Comparison of ENCODE assay signal across 10 cellular contexts in the genomic region with DNA sequence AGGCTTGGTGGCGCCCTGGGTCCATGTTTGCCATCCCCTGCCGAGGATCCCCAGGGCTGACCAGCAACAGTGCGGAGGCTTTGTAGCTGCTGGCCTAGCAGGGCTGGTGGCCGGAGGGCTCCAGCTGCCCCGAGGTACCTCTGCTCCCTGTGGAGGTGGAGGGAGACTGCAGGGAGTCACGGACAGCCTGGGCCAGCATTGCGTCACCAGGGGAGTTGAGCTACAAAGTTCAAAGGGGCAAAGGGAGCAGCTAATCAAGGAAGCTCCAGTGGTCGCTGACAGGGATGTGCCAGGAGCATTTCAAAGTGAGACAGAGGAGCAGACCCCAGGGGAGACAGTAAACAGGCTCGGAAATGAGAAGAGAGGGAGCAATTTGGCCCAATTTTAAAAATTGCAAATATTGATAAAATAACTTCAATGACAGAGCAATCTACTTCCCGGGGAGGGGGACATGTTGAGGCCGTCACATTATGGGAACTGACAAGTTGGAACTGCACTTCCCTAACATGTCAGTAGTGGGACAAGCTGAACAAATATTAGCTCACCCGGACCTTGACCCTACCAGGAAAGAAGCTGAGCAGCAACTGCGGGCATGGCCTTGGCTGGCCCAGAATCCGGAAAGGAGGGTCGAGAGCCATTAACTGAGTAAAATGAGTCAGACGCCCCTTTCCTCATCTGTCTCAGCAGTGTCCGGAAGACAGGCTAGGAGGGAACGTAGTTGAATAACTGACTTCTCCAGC. TPM values are rescaled to one million over a fixed set of nuclear protein-coding genes. Genes with fewer than 3 reads are reported as not detected.
DNase-seq lines count a peak whose midpoint lies in the region; ATAC-seq and TF ChIP-seq lines count a peak whose summit lies in the region.
"Had no signal": no experiment of that assay in that cellular context is flagged by ENCODE, and none has a peak within 500 bp of the region (broad histone marks: within the 10 kb centered on the region; RNA-seq: fewer than 3 reads in every experiment).

No MANE protein-coding gene starts in this region.

- no peaks in the 10 kb centered on the region for H3K36me3 ChIP-seq in mesenchymal stem cell (ENCODE audit: control insufficient read depth in 1 of 2, insufficient read depth in 2 of 2, low read depth in 1 of 2, low read length in 2 of 2)
- no peaks in the 10 kb centered on the region for H3K36me3 ChIP-seq in urinary bladder (ENCODE audit: insufficient read depth)

- H3K79me1 ChIP-seq in mesenchymal stem cell (replicated peaks; ENCODE audit: low read length, poor library complexity, severe bottlenecking), result no peaks in the 10 kb centered on the region

- H3K9ac ChIP-seq in mesenchymal stem cell (ENCODE audit: low read length), result no peak overlapping the region

- H2BK12ac ChIP-seq in mesenchymal stem cell (ENCODE audit: low read length in 2 of 2), result peak overlapping the region in 1 of 2 experiments; percentile 21

- no peak overlapping the region for H2BK120ac ChIP-seq in mesenchymal stem cell (ENCODE audit: low read depth, low read length)

- DNase-seq in left cardiac atrium (peak; percentile 55), left ventricle myocardium superior (no peak), dermis blood vessel endothelial cell (peak; percentile 97), mesenchymal stem cell (peak; percentile 44), lower leg skin (ENCODE audit: low spot score in 2 of 2) (no peak)
- no peak for DNase-seq in activated CD4-positive, alpha-beta T cell treated with anti-CD3 and anti-CD28 coated beads for 48 hours
- DNase-seq: naive thymus-derived CD8-positive, alpha-beta T cell had no signal

- H2BK5ac ChIP-seq in mesenchymal stem cell (ENCODE audit: low read depth, low read length, poor library complexity, severe bottlenecking), result peak overlapping the region; percentile 90

- no peak overlapping the region for H3K4ac ChIP-seq in mesenchymal stem cell (ENCODE audit: low read depth in 1 of 2, low read length in 2 of 2)

- TF ChIP-seq POLR2A in lower leg skin (IDR thresholded peaks at IDR 0.05), result no peak

- H2BK15ac ChIP-seq in mesenchymal stem cell (ENCODE audit: low read depth, poor library complexity, severe bottlenecking), result no peak overlapping the region

- peaks cover 2% of the 10 kb centered on the region for H3K9me3 ChIP-seq in mesenchymal stem cell (ENCODE audit: control insufficient read depth, low read length)

- intact Hi-C loops in left cardiac atrium (cut with DNase I), result no loop called here
- intact Hi-C loops in left ventricle myocardium superior (cut with micrococcal nuclease), result no loop called here
- intact Hi-C loops in lower leg skin (cut with DNase I; ENCODE audit: low total_unique reads), result no loop called here

- H4K8ac ChIP-seq in mesenchymal stem cell (ENCODE audit: low read length), result no peak overlapping the region

- H3K4me3 ChIP-seq in mesenchymal stem cell (ENCODE audit: insufficient read depth in 1 of 2, low read depth in 1 of 2, low read length in 2 of 2), result no peak overlapping the region
- no peak overlapping the region for H3K4me3 ChIP-seq in urinary bladder (ENCODE audit: low read depth, low read length)
- no peak overlapping the region for H3K4me3 ChIP-seq in lower leg skin (ENCODE audit: low read depth, poor library complexity, severe bottlenecking)

- peak in 1 of 2 donors; percentile 19 for ATAC-seq in left cardiac atrium
- ATAC-seq in left ventricle myocardium superior, result no peak
- no peak for ATAC-seq in HG03442 (IDR thresholded peaks at IDR 0.05; ENCODE audit: unreplicated experiment)
- ATAC-seq: naive thymus-derived CD8-positive, alpha-beta T cell had no signal

- H3K4me1 ChIP-seq in mesenchymal stem cell (ENCODE audit: control insufficient read depth, insufficient read depth, low read depth, low read length) (peaks cover 22% of the 10 kb centered on the region), urinary bladder (ENCODE audit: insufficient read depth) (no peaks in the 10 kb centered on the region)

- peak in 1 of 3 donors; percentile 15 for TF ChIP-seq CTCF in lower leg skin (IDR thresholded peaks at IDR 0.05)

- H2AK5ac ChIP-seq in mesenchymal stem cell (ENCODE audit: low read length, severe bottlenecking), result peak overlapping the region; percentile 69

- WGBS in mesenchymal stem cell, result 56% methylated on average over 17 of the region's 18 CpGs
- 66% methylated on average over 18 of the region's 18 CpGs for WGBS in urinary bladder
- WGBS in lower leg skin, 2 donors, result 64 to 71% methylated on average over 17 to 18 of the region's 18 CpGs

- H2AFZ ChIP-seq in mesenchymal stem cell (ENCODE audit: low read depth, low read length), result no peak overlapping the region

- peak overlapping the region; percentile 86 for H3K27ac ChIP-seq in mesenchymal stem cell (ENCODE audit: low read length, poor library complexity, severe bottlenecking)
- H3K27ac ChIP-seq in urinary bladder (ENCODE audit: low read depth), result peak overlapping the region; percentile 71

- no peak overlapping the region for H3K4me2 ChIP-seq in mesenchymal stem cell (ENCODE audit: low read length, poor library complexity, severe bottlenecking)

- H3K18ac ChIP-seq in mesenchymal stem cell (ENCODE audit: low read depth in 1 of 2, low read length in 2 of 2), result peak overlapping the region; percentile 23 to 66

- peak overlapping the region in 1 of 2 experiments; percentile 39 for H3K14ac ChIP-seq in mesenchymal stem cell (ENCODE audit: low read length in 2 of 2)

- H3K27me3 ChIP-seq in mesenchymal stem cell (ENCODE audit: control insufficient read depth in 1 of 2, insufficient read depth in 1 of 2, low read length in 2 of 2), result no peaks in the 10 kb centered on the region

- no peak overlapping the region for H3K23ac ChIP-seq in mesenchymal stem cell (ENCODE audit: low read length in 2 of 2)

- no peak overlapping the region for H4K91ac ChIP-seq in mesenchymal stem cell (ENCODE audit: low read length)

RNA-seq across cellular contexts. Expression of a gene that starts 39.4 kb away (rescaled TPM):
- total RNA-seq in left cardiac atrium, result under 1 TPM in 1 of 2 donors, not detected in 1; 0.37 TPM
- total RNA-seq in left ventricle myocardium superior, result not detected
- not detected in 2 replicates for total RNA-seq in dermis blood vessel endothelial cell
- polyA plus RNA-seq in mesenchymal stem cell (2013, experiment 1 of 2), result not detected
- polyA plus RNA-seq in mesenchymal stem cell (2013, experiment 2 of 2), result not detected
- 2.6 TPM for total RNA-seq in urinary bladder
- 10.2 TPM for polyA plus RNA-seq in urinary bladder
- total RNA-seq in lower leg skin, result 10 to 100 TPM in 2 of 4 donors, 1 to 10 TPM in 2; 2.7 to 16.4 (median 9.0) TPM
- total RNA-seq: Daoy; naive thymus-derived CD8-positive, alpha-beta T cell had no signal
- polyA plus RNA-seq: naive thymus-derived CD8-positive, alpha-beta T cell had no signal

Comparison
In these comparisons a context has a peak if more than half of its experiments do, and no peak if none do; other contexts are left out.
1. DNase-seq: peak in left cardiac atrium (single experiment), dermis blood vessel endothelial cell (single experiment) and mesenchymal stem cell (single experiment); none in left ventricle myocardium superior (single experiment), activated CD4-positive, alpha-beta T cell treated with anti-CD3 and anti-CD28 coated beads for 48 hours (single experiment) and lower leg skin (0 of 2).